1 cellular context compared by ENCODE assay signal in the genomic region with DNA sequence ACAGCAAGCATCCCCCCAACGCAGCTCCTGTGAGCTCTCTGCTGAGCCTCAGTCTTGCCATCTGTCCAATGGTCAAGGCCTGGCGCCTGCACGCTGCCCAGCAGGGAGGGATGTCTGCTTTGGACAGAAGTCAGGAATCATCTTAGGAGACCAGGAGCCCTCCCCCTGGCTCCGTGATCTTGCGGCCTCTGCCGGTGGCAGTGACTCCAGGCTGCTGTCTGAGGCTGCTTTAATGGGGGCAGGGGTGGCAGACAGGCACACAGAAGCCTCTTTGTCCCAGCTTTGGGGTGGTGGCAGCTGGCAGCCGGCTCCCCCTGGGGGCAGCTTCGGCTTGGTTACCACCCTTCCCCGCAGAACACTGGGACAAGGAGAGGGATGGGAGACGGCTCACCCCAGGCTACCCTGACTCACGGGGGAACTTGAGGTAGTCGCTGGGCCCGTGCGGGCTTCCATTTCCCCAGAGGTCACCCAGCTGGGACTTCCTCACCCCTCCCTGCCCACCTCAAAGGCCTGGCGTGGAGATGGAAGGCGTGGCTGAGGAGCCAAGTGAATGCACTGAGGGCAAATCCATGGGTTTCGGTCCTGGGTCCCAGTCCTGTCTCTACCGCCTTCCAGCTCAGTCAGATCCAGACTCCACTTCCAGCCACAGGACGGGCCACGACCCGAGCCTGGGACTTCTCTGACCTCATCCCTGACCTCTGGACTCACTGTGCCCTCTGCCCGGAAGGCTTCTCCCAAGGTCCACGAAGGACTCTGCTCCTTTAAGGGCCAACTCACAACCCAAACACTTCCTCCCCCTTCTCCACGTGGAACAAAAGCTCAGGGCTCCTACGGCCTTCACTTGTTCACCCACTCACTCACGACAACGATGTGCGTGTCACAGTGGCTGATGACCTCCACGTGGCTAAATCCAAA.
TF ChIP-seq lines count a peak whose summit lies in the region.

No MANE protein-coding gene starts in this region.

TF ChIP-seq in HepG2, 621 proteins besides CTCF, POLR2A, EP300 and RAD21 (continues in another document):
- TF ChIP-seq ZNF768 (CRISPR knock-in tag; IDR thresholded peaks at IDR 0.05) (peak; percentile 43), ZBTB38 (CRISPR knock-in tag; IDR thresholded peaks at IDR 0.05) (peak; percentile 95), TEAD3 (CRISPR knock-in tag; optimal IDR thresholded peaks at IDR 0.05; ENCODE audit: borderline replicate concordance) (peak; percentile 8), RFXANK (CRISPR knock-in tag; IDR thresholded peaks at IDR 0.05) (no peak), STAG1 (CRISPR knock-in tag; IDR thresholded peaks at IDR 0.05) (peak; percentile 14; the same call in 1 of the 2 replicates), KDM5B (CRISPR knock-in tag; IDR thresholded peaks at IDR 0.05; ENCODE audit: borderline replicate concordance) (0 out of 2 replicates have a peak, but pooled peaks have one; percentile 13), SALL1 (CRISPR knock-in tag; IDR thresholded peaks at IDR 0.05) (peak; percentile 43), ERF (CRISPR knock-in tag; IDR thresholded peaks at IDR 0.05) (0 out of 2 replicates have a peak, but pooled peaks have one; percentile 23), PAWR (CRISPR knock-in tag; IDR thresholded peaks at IDR 0.05; ENCODE audit: borderline replicate concordance) (no peak), ZNF572 (CRISPR knock-in tag; IDR thresholded peaks at IDR 0.05) (0 out of 2 replicates have a peak, but pooled peaks have one; percentile 52), GATA4 (IDR thresholded peaks at IDR 0.05; ENCODE audit: borderline replicate concordance, low read depth) (no peak), HOXA5 (CRISPR knock-in tag; IDR thresholded peaks at IDR 0.05) (no peak), KDM3A (CRISPR knock-in tag; IDR thresholded peaks at IDR 0.05; ENCODE audit: low read depth) (0 out of 2 replicates have a peak, but pooled peaks have one; percentile 37), ZNF510 (CRISPR knock-in tag; IDR thresholded peaks at IDR 0.05; ENCODE audit: low read depth) (no peak), ZSCAN21 (CRISPR knock-in tag; IDR thresholded peaks at IDR 0.05; ENCODE audit: borderline replicate concordance) (peak; percentile 30; the same call in 1 of the 2 replicates), CBFB (CRISPR knock-in tag; IDR thresholded peaks at IDR 0.05) (peak; percentile 11; the same call in 1 of the 2 replicates), KLF16 (CRISPR knock-in tag; IDR thresholded peaks at IDR 0.05) (peak in 1 of 2 experiments; percentile 6; a peak in 1 of 4 replicates), HOXA3 (CRISPR knock-in tag; IDR thresholded peaks at IDR 0.05) (peak; percentile 43; the same call in 1 of the 2 replicates), GATAD1 (CRISPR knock-in tag; IDR thresholded peaks at IDR 0.05) (0 out of 2 replicates have a peak, but pooled peaks have one; percentile 17), MYC (CRISPR knock-in tag; IDR thresholded peaks at IDR 0.05; ENCODE audit: borderline replicate concordance) (peak; percentile 39; the same call in 1 of the 2 replicates), ZNF124 (CRISPR knock-in tag; IDR thresholded peaks at IDR 0.05) (no peak), HNF4G (IDR thresholded peaks at IDR 0.05; ENCODE audit: borderline replicate concordance, low read depth, low read length) (peak; percentile 69; the same call in 1 of the 2 replicates), HNF4G (CRISPR knock-in tag; IDR thresholded peaks at IDR 0.05; ENCODE audit: borderline replicate concordance, low read depth) (no peak), ZNF660 (CRISPR knock-in tag; IDR thresholded peaks at IDR 0.05; ENCODE audit: borderline replicate concordance, low read depth) (no peak), ZNF225 (CRISPR knock-in tag; IDR thresholded peaks at IDR 0.05) (peak; percentile 67; the same call in 1 of the 2 replicates), NR2F2 (IDR thresholded peaks at IDR 0.05; ENCODE audit: borderline replicate concordance, low read depth) (peak; percentile 72; the same call in 1 of the 2 replicates), TBX3 (IDR thresholded peaks at IDR 0.05; ENCODE audit: borderline replicate concordance) (no peak), ZNF446 (CRISPR knock-in tag; IDR thresholded peaks at IDR 0.05) (no peak), ZNF709 (CRISPR knock-in tag; IDR thresholded peaks at IDR 0.05) (no peak), U2AF1 (optimal IDR thresholded peaks at IDR 0.05; ENCODE audit: low read depth, low read length) (peak; percentile 65), RBFOX2 (IDR thresholded peaks at IDR 0.05; ENCODE audit: low read depth, low read length) (peak; percentile 33; the same call in 1 of the 2 replicates), TRIM24 (CRISPR knock-in tag; IDR thresholded peaks at IDR 0.05) (no peak), ESRRA (CRISPR knock-in tag; IDR thresholded peaks at IDR 0.05; ENCODE audit: low read depth) (peak; percentile 73; the same call in 1 of the 2 replicates), ZMYM4 (CRISPR knock-in tag; IDR thresholded peaks at IDR 0.05) (peak; percentile 56; the same call in 1 of the 2 replicates), BCL6 (CRISPR knock-in tag; IDR thresholded peaks at IDR 0.05) (0 out of 2 replicates have a peak, but pooled peaks have one; percentile 18), ZKSCAN5 (CRISPR knock-in tag; IDR thresholded peaks at IDR 0.05) (no peak), NFRKB (IDR thresholded peaks at IDR 0.05) (no peak), U2AF2 (IDR thresholded peaks at IDR 0.05; ENCODE audit: low read depth, low read length) (0 out of 2 replicates have a peak, but pooled peaks have one; percentile 51), ZNF605 (CRISPR knock-in tag; IDR thresholded peaks at IDR 0.05) (peak; percentile 39; the same call in 1 of the 2 replicates), SRSF1 (optimal IDR thresholded peaks at IDR 0.05; ENCODE audit: low read depth, low read length) (peak; percentile 81), HNRNPL (IDR thresholded peaks at IDR 0.05; ENCODE audit: low read depth, low read length) (peak; percentile 99), RBM22 (optimal IDR thresholded peaks at IDR 0.05; ENCODE audit: low read length) (peak; percentile 70), HNRNPLL (IDR thresholded peaks at IDR 0.05; ENCODE audit: low read depth, low read length, poor library complexity, severe bottlenecking) (peak; percentile 38), NR2C2 (CRISPR knock-in tag; IDR thresholded peaks at IDR 0.05; ENCODE audit: borderline replicate concordance) (peak; percentile 57)
- TF ChIP-seq, protein P1, sequence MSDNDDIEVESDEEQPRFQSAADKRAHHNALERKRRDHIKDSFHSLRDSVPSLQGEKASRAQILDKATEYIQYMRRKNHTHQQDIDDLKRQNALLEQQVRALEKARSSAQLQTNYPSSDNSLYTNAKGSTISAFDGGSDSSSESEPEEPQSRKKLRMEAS (IDR thresholded peaks at IDR 0.05): peak; percentile 43; the same call in 1 of the 2 replicates
- TF ChIP-seq, protein P2, sequence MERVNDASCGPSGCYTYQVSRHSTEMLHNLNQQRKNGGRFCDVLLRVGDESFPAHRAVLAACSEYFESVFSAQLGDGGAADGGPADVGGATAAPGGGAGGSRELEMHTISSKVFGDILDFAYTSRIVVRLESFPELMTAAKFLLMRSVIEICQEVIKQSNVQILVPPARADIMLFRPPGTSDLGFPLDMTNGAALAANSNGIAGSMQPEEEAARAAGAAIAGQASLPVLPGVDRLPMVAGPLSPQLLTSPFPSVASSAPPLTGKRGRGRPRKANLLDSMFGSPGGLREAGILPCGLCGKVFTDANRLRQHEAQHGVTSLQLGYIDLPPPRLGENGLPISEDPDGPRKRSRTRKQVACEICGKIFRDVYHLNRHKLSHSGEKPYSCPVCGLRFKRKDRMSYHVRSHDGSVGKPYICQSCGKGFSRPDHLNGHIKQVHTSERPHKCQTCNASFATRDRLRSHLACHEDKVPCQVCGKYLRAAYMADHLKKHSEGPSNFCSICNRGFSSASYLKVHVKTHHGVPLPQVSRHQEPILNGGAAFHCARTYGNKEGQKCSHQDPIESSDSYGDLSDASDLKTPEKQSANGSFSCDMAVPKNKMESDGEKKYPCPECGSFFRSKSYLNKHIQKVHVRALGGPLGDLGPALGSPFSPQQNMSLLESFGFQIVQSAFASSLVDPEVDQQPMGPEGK (CRISPR knock-in tag; IDR thresholded peaks at IDR 0.05): peak; percentile 41
- TF ChIP-seq, protein P3, sequence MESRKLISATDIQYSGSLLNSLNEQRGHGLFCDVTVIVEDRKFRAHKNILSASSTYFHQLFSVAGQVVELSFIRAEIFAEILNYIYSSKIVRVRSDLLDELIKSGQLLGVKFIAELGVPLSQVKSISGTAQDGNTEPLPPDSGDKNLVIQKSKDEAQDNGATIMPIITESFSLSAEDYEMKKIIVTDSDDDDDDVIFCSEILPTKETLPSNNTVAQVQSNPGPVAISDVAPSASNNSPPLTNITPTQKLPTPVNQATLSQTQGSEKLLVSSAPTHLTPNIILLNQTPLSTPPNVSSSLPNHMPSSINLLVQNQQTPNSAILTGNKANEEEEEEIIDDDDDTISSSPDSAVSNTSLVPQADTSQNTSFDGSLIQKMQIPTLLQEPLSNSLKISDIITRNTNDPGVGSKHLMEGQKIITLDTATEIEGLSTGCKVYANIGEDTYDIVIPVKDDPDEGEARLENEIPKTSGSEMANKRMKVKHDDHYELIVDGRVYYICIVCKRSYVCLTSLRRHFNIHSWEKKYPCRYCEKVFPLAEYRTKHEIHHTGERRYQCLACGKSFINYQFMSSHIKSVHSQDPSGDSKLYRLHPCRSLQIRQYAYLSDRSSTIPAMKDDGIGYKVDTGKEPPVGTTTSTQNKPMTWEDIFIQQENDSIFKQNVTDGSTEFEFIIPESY (CRISPR knock-in tag; IDR thresholded peaks at IDR 0.05): peak; percentile 98
- TF ChIP-seq, protein P4, sequence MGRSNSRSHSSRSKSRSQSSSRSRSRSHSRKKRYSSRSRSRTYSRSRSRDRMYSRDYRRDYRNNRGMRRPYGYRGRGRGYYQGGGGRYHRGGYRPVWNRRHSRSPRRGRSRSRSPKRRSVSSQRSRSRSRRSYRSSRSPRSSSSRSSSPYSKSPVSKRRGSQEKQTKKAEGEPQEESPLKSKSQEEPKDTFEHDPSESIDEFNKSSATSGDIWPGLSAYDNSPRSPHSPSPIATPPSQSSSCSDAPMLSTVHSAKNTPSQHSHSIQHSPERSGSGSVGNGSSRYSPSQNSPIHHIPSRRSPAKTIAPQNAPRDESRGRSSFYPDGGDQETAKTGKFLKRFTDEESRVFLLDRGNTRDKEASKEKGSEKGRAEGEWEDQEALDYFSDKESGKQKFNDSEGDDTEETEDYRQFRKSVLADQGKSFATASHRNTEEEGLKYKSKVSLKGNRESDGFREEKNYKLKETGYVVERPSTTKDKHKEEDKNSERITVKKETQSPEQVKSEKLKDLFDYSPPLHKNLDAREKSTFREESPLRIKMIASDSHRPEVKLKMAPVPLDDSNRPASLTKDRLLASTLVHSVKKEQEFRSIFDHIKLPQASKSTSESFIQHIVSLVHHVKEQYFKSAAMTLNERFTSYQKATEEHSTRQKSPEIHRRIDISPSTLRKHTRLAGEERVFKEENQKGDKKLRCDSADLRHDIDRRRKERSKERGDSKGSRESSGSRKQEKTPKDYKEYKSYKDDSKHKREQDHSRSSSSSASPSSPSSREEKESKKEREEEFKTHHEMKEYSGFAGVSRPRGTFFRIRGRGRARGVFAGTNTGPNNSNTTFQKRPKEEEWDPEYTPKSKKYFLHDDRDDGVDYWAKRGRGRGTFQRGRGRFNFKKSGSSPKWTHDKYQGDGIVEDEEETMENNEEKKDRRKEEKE (IDR thresholded peaks at IDR 0.05): no peak
- TF ChIP-seq, protein P5, sequence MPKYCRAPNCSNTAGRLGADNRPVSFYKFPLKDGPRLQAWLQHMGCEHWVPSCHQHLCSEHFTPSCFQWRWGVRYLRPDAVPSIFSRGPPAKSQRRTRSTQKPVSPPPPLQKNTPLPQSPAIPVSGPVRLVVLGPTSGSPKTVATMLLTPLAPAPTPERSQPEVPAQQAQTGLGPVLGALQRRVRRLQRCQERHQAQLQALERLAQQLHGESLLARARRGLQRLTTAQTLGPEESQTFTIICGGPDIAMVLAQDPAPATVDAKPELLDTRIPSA (CRISPR knock-in tag; IDR thresholded peaks at IDR 0.05; ENCODE audit: borderline replicate concordance): 0 out of 2 replicates have a peak, but pooled peaks have one; percentile 45
- TF ChIP-seq, protein P6, sequence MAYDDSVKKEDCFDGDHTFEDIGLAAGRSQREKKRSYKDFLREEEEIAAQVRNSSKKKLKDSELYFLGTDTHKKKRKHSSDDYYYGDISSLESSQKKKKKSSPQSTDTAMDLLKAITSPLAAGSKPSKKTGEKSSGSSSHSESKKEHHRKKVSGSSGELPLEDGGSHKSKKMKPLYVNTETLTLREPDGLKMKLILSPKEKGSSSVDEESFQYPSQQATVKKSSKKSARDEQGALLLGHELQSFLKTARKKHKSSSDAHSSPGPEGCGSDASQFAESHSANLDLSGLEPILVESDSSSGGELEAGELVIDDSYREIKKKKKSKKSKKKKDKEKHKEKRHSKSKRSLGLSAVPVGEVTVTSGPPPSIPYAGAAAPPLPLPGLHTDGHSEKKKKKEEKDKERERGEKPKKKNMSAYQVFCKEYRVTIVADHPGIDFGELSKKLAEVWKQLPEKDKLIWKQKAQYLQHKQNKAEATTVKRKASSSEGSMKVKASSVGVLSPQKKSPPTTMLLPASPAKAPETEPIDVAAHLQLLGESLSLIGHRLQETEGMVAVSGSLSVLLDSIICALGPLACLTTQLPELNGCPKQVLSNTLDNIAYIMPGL (CRISPR knock-in tag; IDR thresholded peaks at IDR 0.05; ENCODE audit: borderline replicate concordance in 1 of 2, low read depth in 1 of 2): peak in 1 of 2 experiments; percentile 23; a peak in 1 of 4 replicates
- TF ChIP-seq, protein P7, sequence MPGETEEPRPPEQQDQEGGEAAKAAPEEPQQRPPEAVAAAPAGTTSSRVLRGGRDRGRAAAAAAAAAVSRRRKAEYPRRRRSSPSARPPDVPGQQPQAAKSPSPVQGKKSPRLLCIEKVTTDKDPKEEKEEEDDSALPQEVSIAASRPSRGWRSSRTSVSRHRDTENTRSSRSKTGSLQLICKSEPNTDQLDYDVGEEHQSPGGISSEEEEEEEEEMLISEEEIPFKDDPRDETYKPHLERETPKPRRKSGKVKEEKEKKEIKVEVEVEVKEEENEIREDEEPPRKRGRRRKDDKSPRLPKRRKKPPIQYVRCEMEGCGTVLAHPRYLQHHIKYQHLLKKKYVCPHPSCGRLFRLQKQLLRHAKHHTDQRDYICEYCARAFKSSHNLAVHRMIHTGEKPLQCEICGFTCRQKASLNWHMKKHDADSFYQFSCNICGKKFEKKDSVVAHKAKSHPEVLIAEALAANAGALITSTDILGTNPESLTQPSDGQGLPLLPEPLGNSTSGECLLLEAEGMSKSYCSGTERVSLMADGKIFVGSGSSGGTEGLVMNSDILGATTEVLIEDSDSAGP (CRISPR knock-in tag; IDR thresholded peaks at IDR 0.05; ENCODE audit: borderline replicate concordance): peak; percentile 85
